Comparison of ENCODE assay signal across 25 cellular contexts in the genomic region with DNA sequence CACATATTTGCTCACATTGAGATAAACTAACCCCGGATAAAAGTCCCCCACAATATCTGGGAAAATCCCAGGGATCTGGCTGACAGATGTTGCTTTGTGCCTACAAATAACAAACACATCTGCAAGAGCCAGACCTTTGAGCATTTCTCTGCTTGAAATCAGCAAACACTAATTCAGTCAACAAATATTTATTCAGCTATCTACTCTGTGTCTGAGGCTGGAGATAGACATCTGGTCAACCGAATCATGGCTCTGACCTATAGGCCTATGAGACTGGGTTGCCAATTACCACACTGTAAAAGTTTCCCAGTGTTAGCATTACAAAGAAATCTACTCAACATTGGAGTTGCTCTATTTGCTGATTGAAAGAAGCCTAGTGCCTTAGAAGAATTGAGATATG.
DNase-seq lines count a peak whose midpoint lies in the region; FAIRE-seq and TF ChIP-seq lines count a peak whose summit lies in the region.
"Had no signal": no experiment of that assay in that cellular context is flagged by ENCODE, and none has a peak within 500 bp of the region (broad histone marks: within the 10 kb centered on the region; RNA-seq: fewer than 3 reads in every experiment).

No MANE protein-coding gene starts in this region.

- no peak overlapping the region for H2AFZ ChIP-seq in H1 (ENCODE audit: low read length)
- H2AFZ ChIP-seq: GM23248 had no signal

- no peak overlapping the region for H2AK5ac ChIP-seq in H1 (ENCODE audit: low read depth, low read length)

- no peak overlapping the region for H3K4ac ChIP-seq in H1 (replicated peaks; ENCODE audit: insufficient read length, low read depth, low read length)

- no TSS peak for BruUV-seq in MCF 10A (replicated peaks; lab: Mats Ljungman, UMichigan)

- no peak overlapping the region for H2BK120ac ChIP-seq in H1 (replicated peaks; ENCODE audit: low read depth, low read length)

- no peaks in the 10 kb centered on the region; a peak in 1 of 7 replicates for H3K4me1 ChIP-seq in H1 (replicated peaks in 1 of 4; ENCODE audit: control insufficient read depth in 3 of 4, insufficient read depth in 4 of 4, low read length in 3 of 4)
- H3K4me1 ChIP-seq: Peyer's patch had no signal

- H3K27me3 Mint-ChIP-seq in MCF 10A (ENCODE audit: insufficient read depth, unreplicated experiment) = peaks cover 84% of the 10 kb centered on the region

- WGBS in H1 (ENCODE audit: extremely low coverage in 1 of 2, insufficient coverage in 1 of 2, insufficient read length in 1 of 2, insufficient replicate concordance in 2 of 2, low coverage in 1 of 2, low lambda C conversion rate in 2 of 2, missing lambda C conversion rate in 1 of 2), 2 experiments = 90% methylated on average over 2 of the region's 2 CpGs; no CpG with 5 or more reads in 1 of the 2 experiments

- no peak overlapping the region for H3K4me2 ChIP-seq in H1 (ENCODE audit: insufficient read depth in 1 of 2, low read depth in 2 of 2, low read length in 2 of 2)

- H3K9ac ChIP-seq in H1 (replicated peaks in 1 of 4; ENCODE audit: extremely low read depth in 1 of 4, low read depth in 3 of 4, low read length in 3 of 4) = no peak overlapping the region
- H3K9ac ChIP-seq: GM23248 had no signal

- no peaks in the 10 kb centered on the region for H3K23me2 ChIP-seq in H1 (ENCODE audit: low read depth, low read length)

- no peak overlapping the region for H3K27ac Mint-ChIP-seq in MCF 10A (ENCODE audit: low read depth, unreplicated experiment)
- H3K27ac Mint-ChIP-seq: CD8-positive, alpha-beta T cell; IgD-negative memory B cell had no signal

- no peak overlapping the region for H3K4me3 Mint-ChIP-seq in MCF 10A (ENCODE audit: unreplicated experiment)
- H3K4me3 Mint-ChIP-seq: CD8-positive, alpha-beta T cell; IgD-negative memory B cell had no signal

- H3K9me3 ChIP-seq in H1 (ENCODE audit: insufficient read depth in 2 of 2, low read depth in 1 of 2, low read length in 1 of 2) = no peaks in the 10 kb centered on the region
- H3K9me3 ChIP-seq: Peyer's patch had no signal

- H3K4me3 ChIP-seq in H1 (ENCODE audit: extremely low read depth in 1 of 4, insufficient read depth in 2 of 4, low read depth in 3 of 4, low read length in 4 of 4) = no peak overlapping the region
- H3K4me3 ChIP-seq: GM23248, Peyer's patch had no signal

- no peak overlapping the region for H3K56ac ChIP-seq in H1 (replicated peaks; ENCODE audit: insufficient read length, low read depth, low read length)

- TF ChIP-seq RAD21 in H1 (IDR thresholded peaks at IDR 0.05 in 1 of 2, conservative IDR thresholded peaks at IDR 0.05 in 1 of 2; ENCODE audit: low read depth in 2 of 2, low read length in 2 of 2) = no peak

- FAIRE-seq in H1 (lab: Jason Lieb, UNC) = peak; percentile 76
- FAIRE-seq: HTR-8/SVneo had no signal

- intact Hi-C loops in MCF 10A (cut with micrococcal nuclease) = no loop called here

- H4K91ac ChIP-seq in H1 (replicated peaks; ENCODE audit: insufficient read length, low read length) = no peak overlapping the region

- H3K79me1 ChIP-seq in H1 (ENCODE audit: low read depth, low read length) = no peaks in the 10 kb centered on the region

- H4K8ac ChIP-seq in H1 (ENCODE audit: extremely low read depth, insufficient read depth, low read length) = no peak overlapping the region

- H2BK15ac ChIP-seq in H1 (ENCODE audit: low read length) = no peak overlapping the region

- no peak for TF ChIP-seq EP300 in H1 (IDR thresholded peaks at IDR 0.05; ENCODE audit: borderline replicate concordance in 1 of 2, low read depth in 2 of 2, low read length in 2 of 2)

- no peak overlapping the region for H4K5ac ChIP-seq in H1 (ENCODE audit: insufficient read length, low read depth, low read length)

- no peaks in the 10 kb centered on the region for H3K4me1 Mint-ChIP-seq in MCF 10A (ENCODE audit: insufficient read depth, unreplicated experiment)
- H3K4me1 Mint-ChIP-seq: IgD-negative memory B cell had no signal

- no peaks in the 10 kb centered on the region for H3K79me2 ChIP-seq in H1 (ENCODE audit: control insufficient read depth in 1 of 2, insufficient read depth in 2 of 2, low read length in 2 of 2)

- H3K23ac ChIP-seq in H1 (ENCODE audit: insufficient read length) = no peak overlapping the region

- peak; percentile 13 for DNase-seq in NCI-H146 (lab: John Stamatoyannopoulos, UW)
- no peak for DNase-seq in NCI-H146 treated with DMSO at 0.1 percent for 48 hours (lab: John Stamatoyannopoulos, UW; ENCODE audit: unreplicated experiment)
- peak; percentile 73 for DNase-seq in DMS53 (lab: John Stamatoyannopoulos, UW)
- DNase-seq in NCI-H69 (lab: John Stamatoyannopoulos, UW) = peak; percentile 88
- DNase-seq in H1 (ENCODE audit: low read depth in 1 of 2, low spot score in 2 of 2) = no peak
- no peak for DNase-seq in activated CD8-positive, alpha-beta memory T cell treated with anti-CD3 and anti-CD28 coated beads, Interleukin-2, amount 50 U/mL, for 48 hours
- no peak for DNase-seq in MCF 10A (ENCODE audit: unreplicated experiment)
- DNase-seq in hepatic stellate cell (ENCODE audit: low spot score) = no peak
- DNase-seq: AML-193; C1 segment of cervical spinal cord; Calu3; CD8-positive, alpha-beta T cell; DMS79; GM23248; HCEC 1CT; MV-4-11; NCI-H1417 treated with DMSO at 0.1 percent for 48 hours; NCI-H2029 treated with DMSO at 0.1 percent for 48 hours; NCI-H226; NCI-H526; NK-92 treated with Interleukin-12 subunit alpha and Interleukin-12 subunit beta, amount 100 ng/mL, for 24 hours; Peyer's patch; T-helper 2 cell had no signal

- H2BK12ac ChIP-seq in H1 (ENCODE audit: low read depth, low read length) = no peak overlapping the region

- no peaks in the 10 kb centered on the region for H3K9me3 Mint-ChIP-seq in MCF 10A (ENCODE audit: unreplicated experiment)

- no peak overlapping the region for H2BK20ac ChIP-seq in H1 (ENCODE audit: low read length)

- no peaks in the 10 kb centered on the region for H3K36me3 Mint-ChIP-seq in MCF 10A (ENCODE audit: insufficient read depth, unreplicated experiment)
- H3K36me3 Mint-ChIP-seq: CD8-positive, alpha-beta T cell; IgD-negative memory B cell had no signal

- H4K20me1 ChIP-seq in H1 (replicated peaks in 1 of 2; ENCODE audit: control insufficient read depth in 1 of 2, insufficient read depth in 2 of 2, low read length in 2 of 2) = no peaks in the 10 kb centered on the region

- TF ChIP-seq POLR2A in H1 (IDR thresholded peaks at IDR 0.05; ENCODE audit: control extremely low read depth in 1 of 2, low read depth in 2 of 2, low read length in 2 of 2) = no peak

- CTCF ChIA-PET in H1 (lab: Charles Lee; ENCODE audit: partially characterized antibody) = interaction anchor here (0.6 to 6.3 kb wide), 2 partner anchors 20 to 116 kb away, joined by 3 to 24 read pairs; no protein-coding TSS in a partner anchor
- CTCF ChIA-PET in MCF 10A (lab: Yijun Ruan, JAX) = no interaction called here

- TF ChIP-seq CTCF in H1 (IDR thresholded peaks at IDR 0.05; ENCODE audit: control extremely low read depth in 1 of 3, insufficient read depth in 1 of 3, low read depth in 1 of 3, low read length in 3 of 3) (no peak), MCF 10A (IDR thresholded peaks at IDR 0.05; ENCODE audit: unreplicated experiment) (no peak)

- no peak overlapping the region for H2BK5ac ChIP-seq in H1 (ENCODE audit: low read depth, low read length)

- no peak overlapping the region for H3K18ac ChIP-seq in H1 (ENCODE audit: extremely low read depth, low read length)

- POLR2A ChIA-PET in H1 (lab: Charles Lee; ENCODE audit: partially characterized antibody) (no interaction called here), MCF 10A (lab: Yijun Ruan, JAX) (interaction anchor here (0.6 kb wide), 1 partner anchor 1349 kb away, joined by 3 read pairs; no protein-coding TSS in a partner anchor)

- H3K36me3 ChIP-seq in H1 (ENCODE audit: control insufficient read depth in 2 of 4, insufficient read depth in 4 of 4, low read length in 3 of 4) = no peaks in the 10 kb centered on the region
- H3K36me3 ChIP-seq: Peyer's patch had no signal

- H3K27ac ChIP-seq in H1 (ENCODE audit: low read depth, low read length) = no peak overlapping the region
- H3K27ac ChIP-seq: GM23248, Peyer's patch had no signal

- H3K27me3 ChIP-seq in H1 (replicated peaks in 1 of 4; ENCODE audit: control insufficient read depth in 3 of 4, extremely low read depth in 1 of 4, insufficient read depth in 3 of 4, low read length in 3 of 4) = no peaks in the 10 kb centered on the region
- H3K27me3 ChIP-seq: Peyer's patch had no signal

- H3K14ac ChIP-seq in H1 (ENCODE audit: insufficient read length) = no peak overlapping the region

TF ChIP-seq in H1, 55 proteins besides CTCF, POLR2A, EP300 and RAD21:
- no peak for TF ChIP-seq SP1 (IDR thresholded peaks at IDR 0.05; ENCODE audit: low read depth, low read length)
- TF ChIP-seq JUND (IDR thresholded peaks at IDR 0.05; ENCODE audit: low read length) = no peak

Comparison
In these comparisons a context has a peak if more than half of its experiments do, and no peak if none do; other contexts are left out.
1. DNase-seq: peak in NCI-H146 (single experiment), DMS53 (single experiment) and NCI-H69 (single experiment); none in NCI-H146 treated with DMSO at 0.1 percent for 48 hours (single experiment), H1 (0 of 2), activated CD8-positive, alpha-beta memory T cell treated with anti-CD3 and anti-CD28 coated beads, Interleukin-2, amount 50 U/mL, for 48 hours (single experiment), MCF 10A (single experiment) and hepatic stellate cell (single experiment).